ENCODE assay signal across 8 cellular contexts in the genomic region with DNA sequence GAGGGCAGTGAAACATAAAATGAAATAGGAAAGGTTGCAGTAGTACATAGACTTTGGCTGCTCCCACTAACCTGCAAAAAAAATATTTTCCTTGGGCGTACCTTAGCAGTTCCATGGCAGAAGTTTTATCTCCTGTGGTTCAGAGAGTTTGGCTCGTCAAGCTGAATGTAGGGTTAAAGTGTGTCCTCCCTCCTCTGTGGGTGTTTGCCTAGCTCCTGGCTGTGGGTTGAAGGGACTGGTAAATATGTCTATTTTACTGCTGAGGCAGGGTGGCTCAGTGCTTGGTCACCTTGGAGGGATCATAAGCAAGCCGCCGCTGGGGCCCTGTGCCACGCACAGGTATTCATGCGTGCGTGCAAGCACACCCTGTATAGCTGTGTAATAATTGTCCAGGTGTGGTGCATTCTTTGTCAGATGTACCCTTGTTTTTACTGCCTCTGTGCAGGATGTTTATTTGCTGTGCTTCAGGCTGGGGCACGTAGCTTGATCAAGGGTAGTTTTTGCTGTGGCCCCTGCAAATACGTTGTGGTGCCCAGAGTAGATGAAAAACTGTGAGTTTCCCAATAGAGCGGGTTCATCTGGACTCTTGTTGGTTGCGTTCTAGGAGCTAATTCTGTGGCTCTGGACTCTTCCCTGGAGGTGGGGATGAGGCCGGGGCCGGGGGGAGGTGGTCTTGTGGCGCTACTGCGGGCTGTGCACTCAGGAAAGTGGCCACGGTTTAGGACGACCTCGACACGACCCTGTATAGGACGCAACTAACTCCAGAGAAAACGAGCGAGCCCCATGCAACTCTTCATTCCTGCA. TPM values are rescaled to one million over a fixed set of nuclear protein-coding genes. Genes with fewer than 3 reads are reported as not detected.
A peak's percentile ranks its signal among the peaks of the same experiment; 100 is the strongest.
DNase-seq lines count a peak whose midpoint lies in the region; ATAC-seq and TF ChIP-seq lines count a peak whose summit lies in the region.

No MANE protein-coding gene starts in this region.

- ATAC-seq in HG03045 (IDR thresholded peaks at IDR 0.05; ENCODE audit: unreplicated experiment) = peak; percentile 1

- H3K36me3 ChIP-seq in right atrium auricular region = no peaks in the 10 kb centered on the region

- H3K36me3 Mint-ChIP-seq in Calu3 (ENCODE audit: insufficient read depth, unreplicated experiment) = peaks cover 13% of the 10 kb centered on the region
- peaks cover 11% of the 10 kb centered on the region for H3K36me3 Mint-ChIP-seq in activated T-cell treated with anti-CD3 and anti-CD28 coated beads, Interleukin-2, amount 50 U/mL, for 24 hours (ENCODE audit: low read depth)

- no peaks in the 10 kb centered on the region for H3K9me3 ChIP-seq in right atrium auricular region

- no peaks in the 10 kb centered on the region for H3K27me3 ChIP-seq in right atrium auricular region

- no peak overlapping the region for H3K27ac Mint-ChIP-seq in Calu3 (ENCODE audit: unreplicated experiment)
- H3K27ac Mint-ChIP-seq in activated T-cell treated with anti-CD3 and anti-CD28 coated beads, Interleukin-2, amount 50 U/mL, for 24 hours = peak overlapping the region; percentile 89

- H3K4me1 ChIP-seq in right atrium auricular region = peaks cover 0 to 16% of the 10 kb centered on the region in 2 donors

- no peaks in the 10 kb centered on the region for H3K4me1 Mint-ChIP-seq in Calu3 (ENCODE audit: low read depth, unreplicated experiment)
- H3K4me1 Mint-ChIP-seq in activated T-cell treated with anti-CD3 and anti-CD28 coated beads, Interleukin-2, amount 50 U/mL, for 24 hours (ENCODE audit: low read depth) = peaks cover 88% of the 10 kb centered on the region

- CTCF ChIA-PET in Calu3 (lab: Charles Lee) = interaction anchor here (0.6 kb wide), 1 partner anchor 159 kb away, joined by 4 read pairs; no protein-coding TSS in a partner anchor

- peak overlapping the region; percentile 69 for H3K4me3 Mint-ChIP-seq in Calu3 (ENCODE audit: low read depth, unreplicated experiment)
- peak overlapping the region; percentile 93 for H3K4me3 Mint-ChIP-seq in activated T-cell treated with anti-CD3 and anti-CD28 coated beads, Interleukin-2, amount 50 U/mL, for 24 hours

- H3K4me3 ChIP-seq in right atrium auricular region (peak overlapping the region; percentile 69 to 78), skin epidermis (peak overlapping the region; percentile 57 to 86 (median 68))

- H3K27ac ChIP-seq in right atrium auricular region = peak overlapping the region in 1 of 2 donors; percentile 18
- H3K27ac ChIP-seq in skin epidermis = peak overlapping the region in 20 of 21 experiments; percentile 15 to 95 (median 76)

- TF ChIP-seq CTCF in Calu3 (IDR thresholded peaks at IDR 0.05; ENCODE audit: unreplicated experiment) (no peak), right atrium auricular region (IDR thresholded peaks at IDR 0.05) (no peak)

- no peaks in the 10 kb centered on the region for H3K9me3 Mint-ChIP-seq in Calu3 (ENCODE audit: low read depth, unreplicated experiment)
- H3K9me3 Mint-ChIP-seq in activated T-cell treated with anti-CD3 and anti-CD28 coated beads, Interleukin-2, amount 50 U/mL, for 24 hours = no peaks in the 10 kb centered on the region

- no peaks in the 10 kb centered on the region for H3K27me3 Mint-ChIP-seq in Calu3 (ENCODE audit: unreplicated experiment)
- H3K27me3 Mint-ChIP-seq in activated T-cell treated with anti-CD3 and anti-CD28 coated beads, Interleukin-2, amount 50 U/mL, for 24 hours = no peaks in the 10 kb centered on the region

- no peak for DNase-seq in Calu3
- DNase-seq in activated T-cell treated with anti-CD3 and anti-CD28 coated beads, Interleukin-2, amount 50 U/mL, for 24 hours = peak; percentile 66
- DNase-seq in right atrium auricular region (ENCODE audit: low spot score) = no peak
- no peak for DNase-seq in NOMO-1 (lab: John Stamatoyannopoulos, UW; ENCODE audit: unreplicated experiment in 2 of 2)
- no peak for DNase-seq in amniotic stem cell (lab: John Stamatoyannopoulos, UW)
- DNase-seq in HuH-7.5 (ENCODE audit: low spot score) = no peak

- intact Hi-C loops in Calu3 (cut with micrococcal nuclease; ENCODE audit: unreplicated experiment) = no loop called here

- no TSS peak for BruUV-seq in Calu3 (replicated peaks; lab: Mats Ljungman, UMichigan)

RNA-seq across cellular contexts. Expression of gene SORL1, which starts 0.7 kb away (rescaled TPM):
- 5.9 and 6.1 TPM in 2 replicates for total RNA-seq in Calu3 (2022)
- 1 to 10 TPM; 6.4 to 7.5 TPM for total RNA-seq in right atrium auricular region
